ENCODE assay signal across 28 cellular contexts in genomic region chr5:10989577-10990263, GRCh38.
"Had no signal": no experiment of that assay in that cellular context is flagged by ENCODE, and none has a peak within 500 bp of the region (broad histone marks: within the 10 kb centered on the region; RNA-seq: fewer than 3 reads in every experiment).

No MANE protein-coding gene starts in this region.

- H3K9me3 ChIP-seq: ascending aorta, sigmoid colon, upper lobe of right lung had no signal

- H3K27ac ChIP-seq: ascending aorta, cardiac muscle cell, sigmoid colon, upper lobe of right lung, VCaP had no signal

- ATAC-seq: esophagus mucosa; stimulated activated effector memory CD8-positive, alpha-beta T cell treated with anti-CD3 and anti-CD28 coated beads, Interleukin-12 subunit alpha, Interleukin-12 subunit beta, amount 100 ng/mL, for 72 hours; upper lobe of right lung had no signal

- H3K36me3 ChIP-seq: ascending aorta, cardiac muscle cell, sigmoid colon, upper lobe of right lung had no signal

- H3K27ac Mint-ChIP-seq: activated CD4-positive, alpha-beta memory T cell treated with anti-CD3 and anti-CD28 coated beads, Interleukin-2, amount 10 ng/mL, durations not matched to agents 7 days and 5 days; activated CD4-positive, alpha-beta T cell treated with anti-CD3 and anti-CD28 coated beads, Interleukin-2, amount 10 ng/mL, durations not matched to agents 24 days and 14 days; activated naive CD4-positive, alpha-beta T cell treated with anti-CD3 and anti-CD28 coated beads, Interleukin-2, amount 10 ng/mL, durations not matched to agents 7 days and 5 days; activated naive CD8-positive, alpha-beta T cell treated with anti-CD3 and anti-CD28 coated beads, Interleukin-2, amount 10 ng/mL, durations not matched to agents 7 days and 5 days; activated T-cell treated with anti-CD3 and anti-CD28 coated beads, Interleukin-2, amount 50 U/mL, for 24 hours; endodermal cell; nephron; stimulated activated effector memory CD8-positive, alpha-beta T cell treated with anti-CD3 and anti-CD28 coated beads, Interleukin-12 subunit alpha, Interleukin-12 subunit beta, amount 100 ng/mL, for 72 hours; stimulated activated naive CD8-positive, alpha-beta T cell treated with anti-CD3 and anti-CD28 coated beads, Interleukin-15, Interleukin-2, amounts not matched to agents 100 ng/mL and 50 ng/mL, for 24 hours; T-helper 1 cell treated with Interleukin-12 subunit alpha and Interleukin-12 subunit beta and Interleukin-4 antibody, amounts not matched to agents 30 μg/mL and 1 μg/mL, for 36 hours had no signal

- H3K4me3 Mint-ChIP-seq: activated CD4-positive, alpha-beta memory T cell treated with anti-CD3 and anti-CD28 coated beads, Interleukin-2, amount 10 ng/mL, durations not matched to agents 7 days and 5 days; activated CD4-positive, alpha-beta T cell treated with anti-CD3 and anti-CD28 coated beads, Interleukin-2, amount 10 ng/mL, durations not matched to agents 24 days and 14 days; activated naive CD4-positive, alpha-beta T cell treated with anti-CD3 and anti-CD28 coated beads, Interleukin-2, amount 10 ng/mL, durations not matched to agents 7 days and 5 days; activated naive CD8-positive, alpha-beta T cell treated with anti-CD3 and anti-CD28 coated beads, Interleukin-2, amount 10 ng/mL, durations not matched to agents 7 days and 5 days; activated T-cell treated with anti-CD3 and anti-CD28 coated beads, Interleukin-2, amount 50 U/mL, for 24 hours; brain; endodermal cell; nephron; stimulated activated effector memory CD8-positive, alpha-beta T cell treated with anti-CD3 and anti-CD28 coated beads, Interleukin-12 subunit alpha, Interleukin-12 subunit beta, amount 100 ng/mL, for 72 hours; stimulated activated naive CD8-positive, alpha-beta T cell treated with anti-CD3 and anti-CD28 coated beads, Interleukin-15, Interleukin-2, amounts not matched to agents 100 ng/mL and 50 ng/mL, for 24 hours; T-helper 1 cell treated with Interleukin-12 subunit alpha and Interleukin-12 subunit beta and Interleukin-4 antibody, amounts not matched to agents 30 μg/mL and 1 μg/mL, for 36 hours had no signal

- H3K9me3 Mint-ChIP-seq: activated CD4-positive, alpha-beta memory T cell treated with anti-CD3 and anti-CD28 coated beads, Interleukin-2, amount 10 ng/mL, durations not matched to agents 7 days and 5 days; activated CD4-positive, alpha-beta T cell treated with anti-CD3 and anti-CD28 coated beads, Interleukin-2, amount 10 ng/mL, durations not matched to agents 24 days and 14 days; activated naive CD4-positive, alpha-beta T cell treated with anti-CD3 and anti-CD28 coated beads, Interleukin-2, amount 10 ng/mL, durations not matched to agents 7 days and 5 days; activated naive CD8-positive, alpha-beta T cell treated with anti-CD3 and anti-CD28 coated beads, Interleukin-2, amount 10 ng/mL, durations not matched to agents 7 days and 5 days; activated T-cell treated with anti-CD3 and anti-CD28 coated beads, Interleukin-2, amount 50 U/mL, for 24 hours; endodermal cell; nephron; stimulated activated effector memory CD8-positive, alpha-beta T cell treated with anti-CD3 and anti-CD28 coated beads, Interleukin-12 subunit alpha, Interleukin-12 subunit beta, amount 100 ng/mL, for 72 hours; stimulated activated naive CD8-positive, alpha-beta T cell treated with anti-CD3 and anti-CD28 coated beads, Interleukin-15, Interleukin-2, amounts not matched to agents 100 ng/mL and 50 ng/mL, for 24 hours; T-helper 1 cell treated with Interleukin-12 subunit alpha and Interleukin-12 subunit beta and Interleukin-4 antibody, amounts not matched to agents 30 μg/mL and 1 μg/mL, for 36 hours had no signal

- H3K36me3 Mint-ChIP-seq: activated naive CD4-positive, alpha-beta T cell treated with anti-CD3 and anti-CD28 coated beads, Interleukin-2, amount 10 ng/mL, durations not matched to agents 7 days and 5 days; activated naive CD8-positive, alpha-beta T cell treated with anti-CD3 and anti-CD28 coated beads, Interleukin-2, amount 10 ng/mL, durations not matched to agents 7 days and 5 days; stimulated activated effector memory CD8-positive, alpha-beta T cell treated with anti-CD3 and anti-CD28 coated beads, Interleukin-12 subunit alpha, Interleukin-12 subunit beta, amount 100 ng/mL, for 72 hours had no signal

- DNase-seq: activated CD4-positive, alpha-beta memory T cell treated with anti-CD3 and anti-CD28 coated beads, Interleukin-2, amount 10 ng/mL, durations not matched to agents 7 days and 5 days; activated CD4-positive, alpha-beta T cell treated with anti-CD3 and anti-CD28 coated beads, Interleukin-2, amount 10 ng/mL, durations not matched to agents 24 days and 14 days; activated CD4-positive, CD25-positive, alpha-beta regulatory T cell treated with anti-CD3 and anti-CD28 coated beads, Interleukin-2, amount 50 U/mL, for 72 hours; activated CD8-positive, alpha-beta memory T cell treated with anti-CD3 and anti-CD28 coated beads, Interleukin-2, amount 50 U/mL, for 48 hours; activated gamma-delta T cell; activated naive CD4-positive, alpha-beta T cell treated with anti-CD3 and anti-CD28 coated beads, Interleukin-2, amount 10 ng/mL, durations not matched to agents 7 days and 5 days; activated naive CD8-positive, alpha-beta T cell treated with anti-CD3 and anti-CD28 coated beads, Interleukin-2, amount 10 ng/mL, durations not matched to agents 7 days and 5 days; activated T-cell treated with anti-CD3 and anti-CD28 coated beads, Interleukin-2, amount 50 U/mL, for 24 hours; cortex of kidney; endodermal cell; foreskin fibroblast; kidney glomerular epithelial cell; mammary epithelial cell; posterior cingulate gyrus; sigmoid colon; small intestine; stimulated activated CD4-positive, alpha-beta T cell treated with anti-CD3 and anti-CD28 coated beads, Interleukin-4, amount 100 ng/mL, for 24 hours; T-helper 9 cell; upper lobe of right lung had no signal

- H3K27me3 Mint-ChIP-seq: activated CD4-positive, alpha-beta memory T cell treated with anti-CD3 and anti-CD28 coated beads, Interleukin-2, amount 10 ng/mL, durations not matched to agents 7 days and 5 days; brain had no signal

- H3K27me3 ChIP-seq: ascending aorta, cardiac muscle cell had no signal

- H3K4me3 ChIP-seq: ascending aorta, cardiac muscle cell, sigmoid colon, upper lobe of right lung had no signal
